15 cellular contexts compared by ENCODE assay signal in genomic region chr15:78949461-78949860, GRCh38.
"Had no signal": no experiment of that assay in that cellular context is flagged by ENCODE, and none has a peak within 500 bp of the region (broad histone marks: within the 10 kb centered on the region; RNA-seq: fewer than 3 reads in every experiment).

No MANE protein-coding gene starts in this region.

- H3K36me3 ChIP-seq: esophagus squamous epithelium had no signal

- H3K4me3 ChIP-seq: dorsolateral prefrontal cortex, esophagus squamous epithelium had no signal

- H3K27ac ChIP-seq: dorsolateral prefrontal cortex, esophagus squamous epithelium had no signal

- H3K27me3 ChIP-seq: dorsolateral prefrontal cortex, esophagus squamous epithelium had no signal

- H3K9me3 ChIP-seq: esophagus squamous epithelium had no signal

- DNase-seq: activated CD8-positive, alpha-beta memory T cell treated with anti-CD3 and anti-CD28 coated beads, Interleukin-2, amount 50 U/mL, for 4 hours; activated CD8-positive, alpha-beta T cell treated with anti-CD3 and anti-CD28 coated beads for 36 hours; activated gamma-delta T cell treated with Interleukin-2 at 50 U/mL for 16 hours; activated naive CD8-positive, alpha-beta T cell treated with anti-CD3 and anti-CD28 coated beads for 36 hours; activated T-cell treated with anti-CD3 and anti-CD28 coated beads, Interleukin-2, amount 50 U/mL, for 72 hours; dorsolateral prefrontal cortex; esophagus squamous epithelium; foreskin fibroblast; glutamatergic neuron; mesenchymal stem cell; nephron progenitor cell; stimulated activated CD4-positive, alpha-beta T cell treated with anti-CD3 and anti-CD28 coated beads, Interleukin-4, amount 100 ng/mL, for 1 hour; stimulated activated CD8-positive, alpha-beta memory T cell treated with anti-CD3 and anti-CD28 coated beads, Interleukin-4, amount 100 ng/mL, for 48 hours; stimulated activated naive CD8-positive, alpha-beta T cell treated with anti-CD3 and anti-CD28 coated beads, Interleukin-15, Interleukin-2, amounts not matched to agents 100 U/mL and 50 U/mL, for 24 hours; T-helper 9 cell had no signal
